Comparison of ENCODE assay signal across 8 cellular contexts in the genomic region with DNA sequence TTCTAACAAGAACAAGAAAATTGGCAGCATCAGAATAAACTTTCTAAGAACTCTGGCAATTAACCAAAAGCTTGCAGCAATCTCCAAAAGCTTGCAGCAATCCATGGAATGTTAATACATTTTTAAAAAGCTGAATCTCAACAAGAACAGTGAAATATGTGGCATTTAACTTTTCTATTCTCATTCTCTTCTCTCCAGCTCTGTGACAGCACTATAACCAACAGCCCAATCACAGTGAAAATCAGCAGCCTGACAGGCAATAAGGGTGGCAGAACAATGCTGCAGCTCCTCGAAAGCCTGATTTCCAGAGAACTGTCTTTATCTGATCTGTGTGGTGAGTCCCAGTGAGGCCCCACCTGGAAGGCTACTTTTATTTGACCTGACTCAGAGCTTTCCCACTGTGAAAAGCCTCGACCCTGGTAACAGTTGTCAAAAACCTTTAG.
DNase-seq lines count a peak whose midpoint lies in the region; ATAC-seq, FAIRE-seq and TF ChIP-seq lines count a peak whose summit lies in the region.

No MANE protein-coding gene starts in this region.

- no peak overlapping the region for H2BK5ac ChIP-seq in trophoblast cell (ENCODE audit: low read depth, low read length, poor library complexity)

- DNase-seq in K562 (ENCODE audit: extremely low read depth in 1 of 4, low spot score in 3 of 4) (peak in 2 of 4 experiments; percentile 40 to 60), trophoblast cell (peak; percentile 52 to 63), stomach (no peak), NCI-H2081 treated with DMSO at 0.1 percent for 48 hours (lab: John Stamatoyannopoulos, UW) (no peak), SIG-M5 treated with dmso at 0.1 percent for 504 hours (lab: John Stamatoyannopoulos, UW; ENCODE audit: unreplicated experiment) (no peak), cerebellum (ENCODE audit: low spot score) (no peak)

- H3K9me1 ChIP-seq in K562 (ENCODE audit: control insufficient read depth, insufficient read depth, low read length), result no peaks in the 10 kb centered on the region

- H3K23ac ChIP-seq in trophoblast cell (ENCODE audit: low read length), result no peak overlapping the region

- peak; percentile 66 for FAIRE-seq in K562 (lab: Jason Lieb, UNC)

- no peak overlapping the region for H3K14ac ChIP-seq in trophoblast cell (ENCODE audit: low read length)

- H3K4me2 ChIP-seq in K562 (ENCODE audit: insufficient read depth, low read length), result no peak overlapping the region
- H3K4me2 ChIP-seq in trophoblast cell (ENCODE audit: low read length), result peak overlapping the region; percentile 25

- H3K79me2 ChIP-seq in K562 (ENCODE audit: control insufficient read depth, insufficient read depth, low read length) (peaks cover 44% of the 10 kb centered on the region), trophoblast cell (ENCODE audit: control insufficient read depth, insufficient read depth, low read length, poor library complexity) (no peaks in the 10 kb centered on the region)

- H2AK5ac ChIP-seq in trophoblast cell (ENCODE audit: low read length), result no peak overlapping the region

- H3K9ac ChIP-seq in K562 (ENCODE audit: insufficient read depth in 1 of 2, low read depth in 2 of 2, low read length in 2 of 2) (no peak overlapping the region), trophoblast cell (ENCODE audit: low read length) (no peak overlapping the region)

- 0 out of 2 replicates have a peak, but pooled peaks have one; percentile 21 for TF ChIP-seq EP300 in K562 (IDR thresholded peaks at IDR 0.05; ENCODE audit: low read length)
- no peak for TF ChIP-seq EP300 in stomach (IDR thresholded peaks at IDR 0.05)

- H4K20me1 ChIP-seq in K562 (replicated peaks; ENCODE audit: control insufficient read depth, insufficient read depth, low read length), result peaks cover 11% of the 10 kb centered on the region; the same call in 1 of the 2 replicates

- no peak overlapping the region for H3K4ac ChIP-seq in trophoblast cell (ENCODE audit: low read depth, low read length)

- H2AFZ ChIP-seq in K562 (ENCODE audit: low read depth, low read length) (no peak overlapping the region), trophoblast cell (ENCODE audit: insufficient read depth, low read length, poor library complexity) (no peak overlapping the region)

- no peak for TF ChIP-seq RAD21 in K562 (CRISPR knock-in tag; conservative IDR thresholded peaks at IDR 0.05 in 1 of 2, IDR thresholded peaks at IDR 0.05 in 1 of 2)

- no peak overlapping the region for H2BK120ac ChIP-seq in trophoblast cell (ENCODE audit: insufficient read depth, low read length, poor library complexity)

- in situ Hi-C loops in K562 (cut with MboI), result no loop called here

- WGBS in K562 (ENCODE audit: insufficient coverage, low coverage, missing lambda C conversion rate), result 0% methylated on average over 2 of the region's 2 CpGs
- no CpG with 5 or more reads among the region's 2 CpGs for WGBS in trophoblast cell (ENCODE audit: extremely low coverage, insufficient coverage, insufficient read length)
- WGBS in stomach, 5 donors, result 7 to 17% (median 10%) methylated on average over 2 of the region's 2 CpGs

- intact Hi-C loops in K562 (cut with micrococcal nuclease) (no loop called here), stomach (cut with DNase I; ENCODE audit: low total_unique reads) (no loop called here)

- no TSS peak for BruUV-seq in K562 (replicated peaks; lab: Mats Ljungman, UMichigan)

- H3K79me1 ChIP-seq in trophoblast cell (ENCODE audit: low read length), result no peaks in the 10 kb centered on the region

- no peaks in the 10 kb centered on the region for H3K9me3 ChIP-seq in K562 (replicated peaks; ENCODE audit: control insufficient read depth, insufficient read depth, low read depth, low read length)
- no peaks in the 10 kb centered on the region for H3K9me3 ChIP-seq in trophoblast cell (ENCODE audit: insufficient read depth, low read depth, low read length)
- no peaks in the 10 kb centered on the region for H3K9me3 ChIP-seq in stomach

- H3K4me1 ChIP-seq in K562 (replicated peaks in 1 of 2; ENCODE audit: control insufficient read depth in 2 of 2, insufficient read depth in 2 of 2, low read length in 2 of 2) (peaks cover 0 to 11% of the 10 kb centered on the region in 2 experiments; a peak in 3 of 5 replicates), trophoblast cell (ENCODE audit: control insufficient read depth in 1 of 2, insufficient read depth in 2 of 2, low read length in 2 of 2) (peaks cover 0 to 2% of the 10 kb centered on the region in 2 experiments), stomach (peaks cover 17 to 61% (median 36%) of the 10 kb centered on the region in 4 donors)

- H4K91ac ChIP-seq in trophoblast cell (ENCODE audit: low read depth, low read length), result no peak overlapping the region

- no peak overlapping the region for H4K8ac ChIP-seq in trophoblast cell (ENCODE audit: low read depth, low read length)

- POLR2A ChIA-PET in K562 (lab: Yijun Ruan, JAX), result interaction anchor here (0.5 to 1.1 kb wide), 5 partner anchors 9 to 24 kb away, joined by 3 to 4 read pairs (median 4); no protein-coding TSS in a partner anchor

- H3K36me3 ChIP-seq in K562 (ENCODE audit: control insufficient read depth, insufficient read depth, low read length) (no peaks in the 10 kb centered on the region), trophoblast cell (ENCODE audit: control insufficient read depth in 1 of 2, insufficient read depth in 2 of 2, low read length in 2 of 2) (no peaks in the 10 kb centered on the region), stomach (no peaks in the 10 kb centered on the region)

- H3K27me3 ChIP-seq in K562 (ENCODE audit: control insufficient read depth in 2 of 2, insufficient read depth in 2 of 2, low read length in 2 of 2), result no peaks in the 10 kb centered on the region
- H3K27me3 ChIP-seq in trophoblast cell (ENCODE audit: insufficient read depth, low read length), result no peaks in the 10 kb centered on the region
- H3K27me3 ChIP-seq in stomach, result no peaks in the 10 kb centered on the region

- H4K12ac ChIP-seq in trophoblast cell (ENCODE audit: low read depth, low read length), result no peak overlapping the region

- CTCF ChIA-PET in K562 (lab: Yijun Ruan, JAX; ENCODE audit: low intra/inter-chr PET ratio), result no interaction called here

- H3K27ac ChIP-seq in K562 (ENCODE audit: extremely low read depth, low read depth, low read length), result no peak overlapping the region
- no peak overlapping the region for H3K27ac ChIP-seq in trophoblast cell (ENCODE audit: low read depth, low read length)
- no peak overlapping the region for H3K27ac ChIP-seq in stomach

- H3K4me3 ChIP-seq in K562 (no peak overlapping the region), trophoblast cell (ENCODE audit: low read depth, low read length) (no peak overlapping the region), stomach (no peak overlapping the region)

- TF ChIP-seq CTCF in K562 (IDR thresholded peaks at IDR 0.05 in 2 of 3, conservative IDR thresholded peaks at IDR 0.05 in 1 of 3; ENCODE audit: insufficient read depth in 2 of 3, low read depth in 1 of 3, low read length in 3 of 3) (no peak), stomach (IDR thresholded peaks at IDR 0.05) (no peak)

- peak; percentile 7 for ATAC-seq in GM19372 (IDR thresholded peaks at IDR 0.05; ENCODE audit: low read depth, unreplicated experiment)
- peak; percentile 14 for ATAC-seq in HG03565 (IDR thresholded peaks at IDR 0.05; ENCODE audit: unreplicated experiment)
- peak; percentile 84 for ATAC-seq in K562

- no peak overlapping the region for H3K18ac ChIP-seq in trophoblast cell (ENCODE audit: low read length)

- TF ChIP-seq POLR2A in K562 (conservative IDR thresholded peaks at IDR 0.05) (no peak), stomach (IDR thresholded peaks at IDR 0.05) (no peak)

- no peak overlapping the region for H2BK12ac ChIP-seq in trophoblast cell (ENCODE audit: low read length)

TF ChIP-seq in K562, 482 proteins besides CTCF, POLR2A, EP300 and RAD21 (continues in another document):
- peak in 1 of 2 experiments; percentile 90; a peak in 2 of 4 replicates for TF ChIP-seq RCOR1 (IDR thresholded peaks at IDR 0.05; ENCODE audit: borderline replicate concordance in 1 of 2, low read depth in 2 of 2, low read length in 2 of 2)
- TF ChIP-seq MEIS2 (IDR thresholded peaks at IDR 0.05; ENCODE audit: partially characterized antibody), result peak; percentile 21
- TF ChIP-seq SIX5 (IDR thresholded peaks at IDR 0.05; ENCODE audit: borderline replicate concordance in 1 of 2, insufficient read depth in 1 of 2, low read depth in 1 of 2, low read length in 2 of 2), result no peak
- TF ChIP-seq TEAD4 (IDR thresholded peaks at IDR 0.05; ENCODE audit: low read length), result peak; percentile 25; the same call in 1 of the 2 replicates
- no peak for TF ChIP-seq TEAD4 (CRISPR knock-in tag; IDR thresholded peaks at IDR 0.05; ENCODE audit: borderline replicate concordance)
- no peak for TF ChIP-seq SMARCC2 (IDR thresholded peaks at IDR 0.05; ENCODE audit: low read depth)
- TF ChIP-seq MYNN (IDR thresholded peaks at IDR 0.05), result no peak
- no peak for TF ChIP-seq MYNN (CRISPR knock-in tag; IDR thresholded peaks at IDR 0.05)
- TF ChIP-seq HDAC1 (IDR thresholded peaks at IDR 0.05), result peak in 1 of 2 experiments; percentile 25; a peak in 1 of 4 replicates
- no peak for TF ChIP-seq CEBPG (CRISPR knock-in tag; IDR thresholded peaks at IDR 0.05)
- TF ChIP-seq CEBPG (tag; conservative IDR thresholded peaks at IDR 0.05 in 1 of 2, IDR thresholded peaks at IDR 0.05 in 1 of 2), result peak in 1 of 2 experiments; percentile 44; a peak in 1 of 4 replicates
- 0 out of 2 replicates have a peak, but pooled peaks have one; percentile 20 for TF ChIP-seq HDAC2 (IDR thresholded peaks at IDR 0.05)
- TF ChIP-seq JUND (IDR thresholded peaks at IDR 0.05; ENCODE audit: borderline replicate concordance, low read depth, low read length), result peak; percentile 12; the same call in 1 of the 2 replicates
- TF ChIP-seq JUND (tag; IDR thresholded peaks at IDR 0.05; ENCODE audit: borderline replicate concordance, low read depth, low read length), result no peak
- TF ChIP-seq, protein P1, sequence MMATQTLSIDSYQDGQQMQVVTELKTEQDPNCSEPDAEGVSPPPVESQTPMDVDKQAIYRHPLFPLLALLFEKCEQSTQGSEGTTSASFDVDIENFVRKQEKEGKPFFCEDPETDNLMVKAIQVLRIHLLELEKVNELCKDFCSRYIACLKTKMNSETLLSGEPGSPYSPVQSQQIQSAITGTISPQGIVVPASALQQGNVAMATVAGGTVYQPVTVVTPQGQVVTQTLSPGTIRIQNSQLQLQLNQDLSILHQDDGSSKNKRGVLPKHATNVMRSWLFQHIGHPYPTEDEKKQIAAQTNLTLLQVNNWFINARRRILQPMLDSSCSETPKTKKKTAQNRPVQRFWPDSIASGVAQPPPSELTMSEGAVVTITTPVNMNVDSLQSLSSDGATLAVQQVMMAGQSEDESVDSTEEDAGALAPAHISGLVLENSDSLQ (IDR thresholded peaks at IDR 0.05), result peak; percentile 38; the same call in 1 of the 2 replicates
- TF ChIP-seq SMARCE1 (IDR thresholded peaks at IDR 0.05), result peak; percentile 32; the same call in 1 of the 2 replicates
- TF ChIP-seq GATA2 (CRISPR knock-in tag; IDR thresholded peaks at IDR 0.05), result peak; percentile 32; the same call in 1 of the 2 replicates
- TF ChIP-seq CBFA2T3 (IDR thresholded peaks at IDR 0.05), result 0 out of 2 replicates have a peak, but pooled peaks have one; percentile 11
- no peak for TF ChIP-seq XRCC3 (IDR thresholded peaks at IDR 0.05)

Comparison
In these comparisons a context has a peak if more than half of its experiments do, and no peak if none do; other contexts are left out.
1. ATAC-seq: peak in every context shown above with its lines; median percentile 84 in K562; 14 in HG03565; 7 in GM19372.
2. DNase-seq: peak in trophoblast cell (2 of 2); none in stomach (single experiment), NCI-H2081 treated with DMSO at 0.1 percent for 48 hours (single experiment), SIG-M5 treated with dmso at 0.1 percent for 504 hours (single experiment) and cerebellum (single experiment).